In the genomic region with DNA sequence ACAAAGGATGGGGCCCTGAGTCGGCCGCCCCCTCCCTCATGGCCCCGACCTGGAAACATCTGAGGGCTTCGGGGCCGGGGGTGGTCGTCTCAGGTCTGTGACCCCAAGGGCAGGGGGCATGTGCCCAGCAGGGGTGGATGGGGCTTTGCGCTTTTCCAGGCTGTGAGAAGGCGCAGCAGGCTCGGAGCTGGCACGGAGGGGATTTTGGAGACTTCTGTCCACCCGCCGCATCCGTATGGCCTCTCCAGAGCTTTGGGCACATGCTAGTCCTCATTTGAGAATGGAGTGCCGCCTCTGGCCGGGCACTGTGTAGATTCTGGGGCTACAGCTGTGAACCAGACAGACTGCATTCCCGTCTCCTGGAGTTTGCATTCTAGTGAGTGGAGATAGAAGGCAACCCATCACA, we compare ENCODE assay signal across 15 cellular contexts.
DNase-seq lines count a peak whose midpoint lies in the region; ATAC-seq and TF ChIP-seq lines count a peak whose summit lies in the region.
"Had no signal": no experiment of that assay in that cellular context is flagged by ENCODE, and none has a peak within 500 bp of the region (broad histone marks: within the 10 kb centered on the region; RNA-seq: fewer than 3 reads in every experiment).

No MANE protein-coding gene starts in this region.

- H3K27ac Mint-ChIP-seq in WTC11 (no peak overlapping the region), glutamatergic neuron (ENCODE audit: unreplicated experiment) (no peak overlapping the region), mesothelial cell of epicardium (peak overlapping the region; percentile 13), type B pancreatic cell (peak overlapping the region; percentile 36)
- H3K27ac Mint-ChIP-seq in activated T-helper 17 cell treated with anti-CD3 and anti-CD28 coated beads, Interleukin-2, amount 50 U/mL, for 72 hours, result no peak overlapping the region
- H3K27ac Mint-ChIP-seq: CD8-positive, alpha-beta T cell had no signal

- ATAC-seq in WTC11, result peak; percentile 45; the same call in 1 of the 2 replicates
- no peak for ATAC-seq in activated T-helper 17 cell treated with anti-CD3 and anti-CD28 coated beads, Interleukin-2, amount 50 U/mL, for 72 hours (replicated peaks)
- ATAC-seq: CD8-positive, alpha-beta T cell; HepG2; PC-3 had no signal

- CTCF ChIA-PET in WTC11 (lab: Charles Lee), result interaction anchor here (1.0 to 1.1 kb wide), 3 partner anchors 17 to 67 kb away, joined by 3 read pairs; no protein-coding TSS in a partner anchor

- TF ChIP-seq CTCF in WTC11 (IDR thresholded peaks at IDR 0.05), result no peak
- TF ChIP-seq CTCF in glutamatergic neuron (IDR thresholded peaks at IDR 0.05; ENCODE audit: partially characterized antibody, unreplicated experiment), result no peak
- no peak for TF ChIP-seq CTCF in mesothelial cell of epicardium (IDR thresholded peaks at IDR 0.05; ENCODE audit: unreplicated experiment)
- no peak for TF ChIP-seq CTCF in type B pancreatic cell (conservative IDR thresholded peaks at IDR 0.05)

- H3K36me3 Mint-ChIP-seq in WTC11 (no peaks in the 10 kb centered on the region), glutamatergic neuron (ENCODE audit: unreplicated experiment) (no peaks in the 10 kb centered on the region), mesothelial cell of epicardium (no peaks in the 10 kb centered on the region), type B pancreatic cell (no peaks in the 10 kb centered on the region)
- no peaks in the 10 kb centered on the region for H3K36me3 Mint-ChIP-seq in activated T-helper 17 cell treated with anti-CD3 and anti-CD28 coated beads, Interleukin-2, amount 50 U/mL, for 72 hours (ENCODE audit: low read depth)
- H3K36me3 Mint-ChIP-seq: CD8-positive, alpha-beta T cell had no signal

- peaks cover 17% of the 10 kb centered on the region for H3K4me1 Mint-ChIP-seq in WTC11
- H3K4me1 Mint-ChIP-seq in glutamatergic neuron (ENCODE audit: low read depth, unreplicated experiment), result peaks cover 10% of the 10 kb centered on the region
- H3K4me1 Mint-ChIP-seq in mesothelial cell of epicardium, result peaks cover 43% of the 10 kb centered on the region
- H3K4me1 Mint-ChIP-seq in type B pancreatic cell (ENCODE audit: unreplicated experiment), result peaks cover 34% of the 10 kb centered on the region
- H3K4me1 Mint-ChIP-seq in activated T-helper 17 cell treated with anti-CD3 and anti-CD28 coated beads, Interleukin-2, amount 50 U/mL, for 72 hours, result no peaks in the 10 kb centered on the region

- H3K27me3 Mint-ChIP-seq in WTC11 (ENCODE audit: low read depth), result no peaks in the 10 kb centered on the region; the same call in none of the 2 replicates
- peaks cover 13% of the 10 kb centered on the region for H3K27me3 Mint-ChIP-seq in glutamatergic neuron (ENCODE audit: unreplicated experiment)
- peaks cover 42% of the 10 kb centered on the region for H3K27me3 Mint-ChIP-seq in mesothelial cell of epicardium (ENCODE audit: low read depth)
- H3K27me3 Mint-ChIP-seq in type B pancreatic cell, result peaks cover 53% of the 10 kb centered on the region
- H3K27me3 Mint-ChIP-seq in activated T-helper 17 cell treated with anti-CD3 and anti-CD28 coated beads, Interleukin-2, amount 50 U/mL, for 72 hours, result peaks cover 58% of the 10 kb centered on the region

- H3K9me3 Mint-ChIP-seq in WTC11, result no peaks in the 10 kb centered on the region
- H3K9me3 Mint-ChIP-seq in glutamatergic neuron (ENCODE audit: unreplicated experiment), result peaks cover 1% of the 10 kb centered on the region
- no peaks in the 10 kb centered on the region for H3K9me3 Mint-ChIP-seq in mesothelial cell of epicardium
- no peaks in the 10 kb centered on the region for H3K9me3 Mint-ChIP-seq in type B pancreatic cell
- no peaks in the 10 kb centered on the region for H3K9me3 Mint-ChIP-seq in activated T-helper 17 cell treated with anti-CD3 and anti-CD28 coated beads, Interleukin-2, amount 50 U/mL, for 72 hours
- H3K9me3 Mint-ChIP-seq: CD8-positive, alpha-beta T cell had no signal

- POLR2A ChIA-PET in WTC11 (lab: Charles Lee), result no interaction called here

- H3K4me3 Mint-ChIP-seq in WTC11 (no peak overlapping the region), glutamatergic neuron (ENCODE audit: unreplicated experiment) (no peak overlapping the region), mesothelial cell of epicardium (no peak overlapping the region), type B pancreatic cell (no peak overlapping the region)
- no peak overlapping the region for H3K4me3 Mint-ChIP-seq in activated T-helper 17 cell treated with anti-CD3 and anti-CD28 coated beads, Interleukin-2, amount 50 U/mL, for 72 hours
- H3K4me3 Mint-ChIP-seq: CD8-positive, alpha-beta T cell had no signal

- DNase-seq in WTC11 (ENCODE audit: low spot score) (no peak), glutamatergic neuron (peak; percentile 17), mesothelial cell of epicardium (ENCODE audit: low spot score in 2 of 2, unreplicated experiment in 2 of 2) (no peak), type B pancreatic cell (ENCODE audit: extremely low spot score, unreplicated experiment) (no peak), GM19238 (ENCODE audit: insufficient read length, low spot score) (no peak), DMS153 treated with DMSO at 0.1 percent for 48 hours (lab: John Stamatoyannopoulos, UW; ENCODE audit: unreplicated experiment) (no peak)
- DNase-seq: CD8-positive, alpha-beta T cell; DMS53; EL; KBM-7; NCI-H2081 treated with DMSO at 0.1 percent for 48 hours; SHP77 treated with DMSO at 0.1 percent for 48 hours had no signal

TF ChIP-seq in WTC11, 78 proteins besides CTCF, POLR2A, EP300 and RAD21:
- TF ChIP-seq NR2C2 (CRISPR knock-in tag; IDR thresholded peaks at IDR 0.05), result no peak
- no peak for TF ChIP-seq NR3C1 (CRISPR knock-in tag; conservative IDR thresholded peaks at IDR 0.05; ENCODE audit: low read depth)
- TF ChIP-seq, protein P1, sequence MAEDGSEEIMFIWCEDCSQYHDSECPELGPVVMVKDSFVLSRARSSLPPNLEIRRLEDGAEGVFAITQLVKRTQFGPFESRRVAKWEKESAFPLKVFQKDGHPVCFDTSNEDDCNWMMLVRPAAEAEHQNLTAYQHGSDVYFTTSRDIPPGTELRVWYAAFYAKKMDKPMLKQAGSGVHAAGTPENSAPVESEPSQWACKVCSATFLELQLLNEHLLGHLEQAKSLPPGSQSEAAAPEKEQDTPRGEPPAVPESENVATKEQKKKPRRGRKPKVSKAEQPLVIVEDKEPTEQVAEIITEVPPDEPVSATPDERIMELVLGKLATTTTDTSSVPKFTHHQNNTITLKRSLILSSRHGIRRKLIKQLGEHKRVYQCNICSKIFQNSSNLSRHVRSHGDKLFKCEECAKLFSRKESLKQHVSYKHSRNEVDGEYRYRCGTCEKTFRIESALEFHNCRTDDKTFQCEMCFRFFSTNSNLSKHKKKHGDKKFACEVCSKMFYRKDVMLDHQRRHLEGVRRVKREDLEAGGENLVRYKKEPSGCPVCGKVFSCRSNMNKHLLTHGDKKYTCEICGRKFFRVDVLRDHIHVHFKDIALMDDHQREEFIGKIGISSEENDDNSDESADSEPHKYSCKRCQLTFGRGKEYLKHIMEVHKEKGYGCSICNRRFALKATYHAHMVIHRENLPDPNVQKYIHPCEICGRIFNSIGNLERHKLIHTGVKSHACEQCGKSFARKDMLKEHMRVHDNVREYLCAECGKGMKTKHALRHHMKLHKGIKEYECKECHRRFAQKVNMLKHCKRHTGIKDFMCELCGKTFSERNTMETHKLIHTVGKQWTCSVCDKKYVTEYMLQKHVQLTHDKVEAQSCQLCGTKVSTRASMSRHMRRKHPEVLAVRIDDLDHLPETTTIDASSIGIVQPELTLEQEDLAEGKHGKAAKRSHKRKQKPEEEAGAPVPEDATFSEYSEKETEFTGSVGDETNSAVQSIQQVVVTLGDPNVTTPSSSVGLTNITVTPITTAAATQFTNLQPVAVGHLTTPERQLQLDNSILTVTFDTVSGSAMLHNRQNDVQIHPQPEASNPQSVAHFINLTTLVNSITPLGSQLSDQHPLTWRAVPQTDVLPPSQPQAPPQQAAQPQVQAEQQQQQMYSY (CRISPR knock-in tag; IDR thresholded peaks at IDR 0.05), result no peak
- TF ChIP-seq, protein P2, sequence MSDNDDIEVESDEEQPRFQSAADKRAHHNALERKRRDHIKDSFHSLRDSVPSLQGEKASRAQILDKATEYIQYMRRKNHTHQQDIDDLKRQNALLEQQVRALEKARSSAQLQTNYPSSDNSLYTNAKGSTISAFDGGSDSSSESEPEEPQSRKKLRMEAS (CRISPR knock-in tag; IDR thresholded peaks at IDR 0.05), result no peak
- TF ChIP-seq GTF2I (CRISPR knock-in tag; conservative IDR thresholded peaks at IDR 0.05), result no peak
- TF ChIP-seq RORB (CRISPR knock-in tag; IDR thresholded peaks at IDR 0.05), result no peak
- TF ChIP-seq JAZF1 (CRISPR knock-in tag; IDR thresholded peaks at IDR 0.05), result no peak
- no peak for TF ChIP-seq FOXP1 (CRISPR knock-in tag; IDR thresholded peaks at IDR 0.05; ENCODE audit: borderline replicate concordance)
- no peak for TF ChIP-seq KAT7 (CRISPR knock-in tag; IDR thresholded peaks at IDR 0.05; ENCODE audit: borderline replicate concordance)
- TF ChIP-seq SMAD4 (CRISPR knock-in tag; IDR thresholded peaks at IDR 0.05), result no peak
- TF ChIP-seq NFE2L1 (CRISPR knock-in tag; IDR thresholded peaks at IDR 0.05), result no peak
- TF ChIP-seq NR1H2 (CRISPR knock-in tag; IDR thresholded peaks at IDR 0.05), result no peak
- no peak for TF ChIP-seq CREB1 (CRISPR knock-in tag; IDR thresholded peaks at IDR 0.05)
- TF ChIP-seq, protein P3, sequence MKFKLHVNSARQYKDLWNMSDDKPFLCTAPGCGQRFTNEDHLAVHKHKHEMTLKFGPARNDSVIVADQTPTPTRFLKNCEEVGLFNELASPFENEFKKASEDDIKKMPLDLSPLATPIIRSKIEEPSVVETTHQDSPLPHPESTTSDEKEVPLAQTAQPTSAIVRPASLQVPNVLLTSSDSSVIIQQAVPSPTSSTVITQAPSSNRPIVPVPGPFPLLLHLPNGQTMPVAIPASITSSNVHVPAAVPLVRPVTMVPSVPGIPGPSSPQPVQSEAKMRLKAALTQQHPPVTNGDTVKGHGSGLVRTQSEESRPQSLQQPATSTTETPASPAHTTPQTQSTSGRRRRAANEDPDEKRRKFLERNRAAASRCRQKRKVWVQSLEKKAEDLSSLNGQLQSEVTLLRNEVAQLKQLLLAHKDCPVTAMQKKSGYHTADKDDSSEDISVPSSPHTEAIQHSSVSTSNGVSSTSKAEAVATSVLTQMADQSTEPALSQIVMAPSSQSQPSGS (CRISPR knock-in tag; IDR thresholded peaks at IDR 0.05; ENCODE audit: borderline replicate concordance, low read depth), result no peak
- TF ChIP-seq MYBL2 (CRISPR knock-in tag; IDR thresholded peaks at IDR 0.05), result no peak
- TF ChIP-seq PRRX2 (CRISPR knock-in tag; IDR thresholded peaks at IDR 0.05), result no peak

Comparison
In these comparisons a context has a peak if more than half of its experiments do, and no peak if none do; other contexts are left out.
1. H3K27ac Mint-ChIP-seq: peak in mesothelial cell of epicardium (single experiment) and type B pancreatic cell (single experiment); none in WTC11 (single experiment), glutamatergic neuron (single experiment) and activated T-helper 17 cell treated with anti-CD3 and anti-CD28 coated beads, Interleukin-2, amount 50 U/mL, for 72 hours (single experiment).